37 cellular contexts compared by ENCODE assay signal in the genomic region with DNA sequence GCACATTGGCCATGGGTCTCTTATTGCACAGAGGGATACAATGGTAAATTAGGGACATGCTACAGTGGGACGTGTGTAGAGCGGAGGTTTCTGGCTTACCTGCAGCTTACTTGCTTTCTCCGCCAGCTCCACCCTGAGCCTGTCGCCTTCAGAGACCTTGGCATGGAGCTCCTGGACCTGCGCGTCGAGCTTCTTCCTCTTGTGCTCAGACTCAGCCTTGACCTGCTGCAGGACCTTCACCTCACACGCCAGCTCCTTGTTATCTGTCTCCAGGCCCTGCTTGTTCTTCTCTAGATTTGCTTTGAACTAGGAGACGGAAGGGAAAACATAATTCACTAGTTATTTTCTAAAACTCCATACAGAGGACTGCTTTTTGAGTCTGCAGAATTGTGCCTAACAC.
"Had no signal": no experiment of that assay in that cellular context is flagged by ENCODE, and none has a peak within 500 bp of the region (broad histone marks: within the 10 kb centered on the region; RNA-seq: fewer than 3 reads in every experiment).

No MANE protein-coding gene starts in this region.

- H3K9me3 ChIP-seq: ascending aorta had no signal

- H3K4me3 Mint-ChIP-seq: activated B cell treated with CpG ODN at 0.5 μM for 24 hours; activated CD4-positive, alpha-beta memory T cell treated with anti-CD3 and anti-CD28 coated beads, Interleukin-2, amount 10 ng/mL, durations not matched to agents 7 days and 5 days; activated CD4-positive, alpha-beta T cell treated with anti-CD3 and anti-CD28 coated beads for 36 hours; activated CD4-positive, alpha-beta T cell treated with anti-CD3 and anti-CD28 coated beads, Interleukin-2, amount 10 ng/mL, durations not matched to agents 7 days and 5 days; activated CD8-positive, alpha-beta memory T cell treated with anti-CD3 and anti-CD28 coated beads, Interleukin-2, amount 10 ng/mL, durations not matched to agents 7 days and 5 days; activated CD8-positive, alpha-beta T cell treated with anti-CD3 and anti-CD28 coated beads, Interleukin-2, amount 10 ng/mL, durations not matched to agents 7 days and 5 days; activated naive CD4-positive, alpha-beta T cell treated with anti-CD3 and anti-CD28 coated beads, Interleukin-2, amount 10 ng/mL, durations not matched to agents 7 days and 5 days; activated naive CD4-positive, alpha-beta T cell treated with anti-CD3 and anti-CD28 coated beads, Interleukin-2, amount 50 U/mL, for 24 hours; activated naive CD8-positive, alpha-beta T cell; activated naive CD8-positive, alpha-beta T cell treated with anti-CD3 and anti-CD28 coated beads, Interleukin-2, amount 10 ng/mL, durations not matched to agents 7 days and 5 days; activated naive CD8-positive, alpha-beta T cell treated with anti-CD3 and anti-CD28 coated beads, Interleukin-2, amount 50 U/mL, for 24 hours; activated T-cell treated with anti-CD3 and anti-CD28 coated beads, Interleukin-2, amount 50 U/mL, for 24 hours; brain; central memory CD8-positive, alpha-beta T cell; T-helper 1 cell treated with Interleukin-12 subunit alpha and Interleukin-12 subunit beta and Interleukin-4 antibody, amounts not matched to agents 30 μg/mL and 1 μg/mL, for 36 hours; T-helper 2 cell treated with Interferon-gamma antibody and Interleukin-4, amounts not matched to agents 5 μg/mL and 100 μg/mL, for 36 hours had no signal

- H3K9me3 Mint-ChIP-seq: activated B cell treated with CpG ODN at 0.5 μM for 24 hours; activated CD4-positive, alpha-beta memory T cell treated with anti-CD3 and anti-CD28 coated beads, Interleukin-2, amount 10 ng/mL, durations not matched to agents 7 days and 5 days; activated CD4-positive, alpha-beta T cell treated with anti-CD3 and anti-CD28 coated beads, Interleukin-2, amount 10 ng/mL, durations not matched to agents 7 days and 5 days; activated naive CD4-positive, alpha-beta T cell treated with anti-CD3 and anti-CD28 coated beads, Interleukin-2, amount 10 ng/mL, durations not matched to agents 7 days and 5 days; activated naive CD4-positive, alpha-beta T cell treated with anti-CD3 and anti-CD28 coated beads, Interleukin-2, amount 50 U/mL, for 24 hours; activated naive CD8-positive, alpha-beta T cell treated with anti-CD3 and anti-CD28 coated beads, Interleukin-2, amount 10 ng/mL, durations not matched to agents 7 days and 5 days; activated naive CD8-positive, alpha-beta T cell treated with anti-CD3 and anti-CD28 coated beads, Interleukin-2, amount 50 U/mL, for 24 hours; activated T-cell treated with anti-CD3 and anti-CD28 coated beads, Interleukin-2, amount 50 U/mL, for 24 hours; activated T-helper 2 cell treated with anti-CD3 and anti-CD28 coated beads, Interferon-gamma antibody, Interleukin-2, Interleukin-4, amounts not matched to agents 10 μg/mL and 5 μg/mL and 100 μg/mL, durations not matched to agents 14 hours and 24 hours and 36 hours; brain; central memory CD8-positive, alpha-beta T cell; T-helper 1 cell treated with Interleukin-12 subunit alpha and Interleukin-12 subunit beta and Interleukin-4 antibody, amounts not matched to agents 30 μg/mL and 1 μg/mL, for 36 hours; T-helper 2 cell treated with Interferon-gamma antibody and Interleukin-4, amounts not matched to agents 5 μg/mL and 100 μg/mL, for 36 hours had no signal

- H3K27me3 Mint-ChIP-seq: activated B cell treated with CpG ODN at 0.5 μM for 24 hours; activated CD4-positive, alpha-beta memory T cell treated with anti-CD3 and anti-CD28 coated beads, Interleukin-2, amount 10 ng/mL, durations not matched to agents 7 days and 5 days; activated CD4-positive, alpha-beta T cell treated with anti-CD3 and anti-CD28 coated beads for 36 hours; activated CD4-positive, alpha-beta T cell treated with anti-CD3 and anti-CD28 coated beads, Interleukin-2, amount 10 ng/mL, durations not matched to agents 7 days and 5 days; activated CD8-positive, alpha-beta memory T cell treated with anti-CD3 and anti-CD28 coated beads, Interleukin-2, amount 10 ng/mL, durations not matched to agents 7 days and 5 days; activated naive CD4-positive, alpha-beta T cell treated with anti-CD3 and anti-CD28 coated beads, Interleukin-2, amount 10 ng/mL, durations not matched to agents 7 days and 5 days; activated naive CD4-positive, alpha-beta T cell treated with anti-CD3 and anti-CD28 coated beads, Interleukin-2, amount 50 U/mL, for 24 hours; activated naive CD8-positive, alpha-beta T cell; activated naive CD8-positive, alpha-beta T cell treated with anti-CD3 and anti-CD28 coated beads, Interleukin-2, amount 10 ng/mL, durations not matched to agents 7 days and 5 days; activated naive CD8-positive, alpha-beta T cell treated with anti-CD3 and anti-CD28 coated beads, Interleukin-2, amount 50 U/mL, for 24 hours; activated T-cell treated with anti-CD3 and anti-CD28 coated beads, Interleukin-2, amount 50 U/mL, for 24 hours; brain had no signal

- H3K4me3 ChIP-seq: ascending aorta, cardiac muscle cell had no signal

- H3K36me3 Mint-ChIP-seq: activated CD8-positive, alpha-beta memory T cell treated with anti-CD3 and anti-CD28 coated beads, Interleukin-2, amount 10 ng/mL, durations not matched to agents 7 days and 5 days had no signal

- FAIRE-seq: bronchial epithelial cell, TTC549 had no signal

- ATAC-seq: activated CD4-positive, alpha-beta T cell treated with anti-CD3 and anti-CD28 coated beads for 36 hours; activated CD8-positive, alpha-beta memory T cell treated with anti-CD3 and anti-CD28 coated beads, Interleukin-2, amount 10 ng/mL, durations not matched to agents 7 days and 5 days; activated CD8-positive, alpha-beta T cell treated with anti-CD3 and anti-CD28 coated beads, Interleukin-2, amount 10 ng/mL, durations not matched to agents 7 days and 5 days; activated naive CD8-positive, alpha-beta T cell treated with anti-CD3 and anti-CD28 coated beads, Interleukin-2, amount 50 U/mL, for 24 hours had no signal

- H3K27me3 ChIP-seq: ascending aorta, cardiac muscle cell had no signal

- DNase-seq: activated B cell treated with CpG ODN at 0.5 μM for 24 hours; activated CD4-positive, alpha-beta memory T cell treated with anti-CD3 and anti-CD28 coated beads, Interleukin-2, amount 10 ng/mL, durations not matched to agents 7 days and 5 days; activated CD4-positive, alpha-beta T cell treated with anti-CD3 and anti-CD28 coated beads for 1 hour; activated CD4-positive, alpha-beta T cell treated with anti-CD3 and anti-CD28 coated beads for 36 hours; activated CD4-positive, alpha-beta T cell treated with anti-CD3 and anti-CD28 coated beads for 48 hours; activated CD4-positive, alpha-beta T cell treated with anti-CD3 and anti-CD28 coated beads, Interleukin-2, amount 10 ng/mL, durations not matched to agents 7 days and 5 days; activated CD4-positive, alpha-beta T cell treated with anti-CD3 and anti-CD28 coated beads, Interleukin-2, amount 50 U/mL, for 48 hours; activated CD8-positive, alpha-beta memory T cell treated with anti-CD3 and anti-CD28 coated beads for 24 hours; activated CD8-positive, alpha-beta memory T cell treated with anti-CD3 and anti-CD28 coated beads, Interleukin-2, amount 10 ng/mL, durations not matched to agents 7 days and 5 days; activated CD8-positive, alpha-beta memory T cell treated with anti-CD3 and anti-CD28 coated beads, Interleukin-2, amount 50 U/mL, for 48 hours; activated CD8-positive, alpha-beta T cell treated with anti-CD3 and anti-CD28 coated beads, Interleukin-2, amount 10 ng/mL, durations not matched to agents 7 days and 5 days; activated effector memory CD4-positive, alpha-beta T cell treated with Interleukin-2 at 50 U/mL for 16 hours; activated gamma-delta T cell; activated naive CD4-positive, alpha-beta T cell treated with anti-CD3 and anti-CD28 coated beads, Interleukin-2, amount 10 ng/mL, durations not matched to agents 7 days and 5 days; activated naive CD4-positive, alpha-beta T cell treated with Interleukin-2 at 50 U/mL for 16 hours; activated naive CD8-positive, alpha-beta T cell treated with anti-CD3 and anti-CD28 coated beads, Interleukin-2, amount 10 ng/mL, durations not matched to agents 7 days and 5 days; activated naive CD8-positive, alpha-beta T cell treated with anti-CD3 and anti-CD28 coated beads, Interleukin-2, amount 50 U/mL, for 24 hours; activated T-cell treated with anti-CD3 and anti-CD28 coated beads, Interleukin-2, amount 50 U/mL, for 24 hours; activated T-cell treated with anti-CD3 and anti-CD28 coated beads, Interleukin-2, amount 50 U/mL, for 48 hours; amniotic stem cell; caudate nucleus; cerebellar nuclear complex; T-helper 1 cell; T-helper 2 cell; T-helper 9 cell had no signal

- H3K4me1 Mint-ChIP-seq: activated B cell treated with CpG ODN at 0.5 μM for 24 hours; activated CD4-positive, alpha-beta memory T cell treated with anti-CD3 and anti-CD28 coated beads, Interleukin-2, amount 10 ng/mL, durations not matched to agents 7 days and 5 days; activated CD4-positive, alpha-beta T cell treated with anti-CD3 and anti-CD28 coated beads for 36 hours; activated CD4-positive, alpha-beta T cell treated with anti-CD3 and anti-CD28 coated beads, Interleukin-2, amount 10 ng/mL, durations not matched to agents 7 days and 5 days; activated CD8-positive, alpha-beta memory T cell treated with anti-CD3 and anti-CD28 coated beads, Interleukin-2, amount 10 ng/mL, durations not matched to agents 7 days and 5 days; activated naive CD4-positive, alpha-beta T cell treated with anti-CD3 and anti-CD28 coated beads, Interleukin-2, amount 10 ng/mL, durations not matched to agents 7 days and 5 days; activated naive CD4-positive, alpha-beta T cell treated with anti-CD3 and anti-CD28 coated beads, Interleukin-2, amount 50 U/mL, for 24 hours; activated naive CD8-positive, alpha-beta T cell treated with anti-CD3 and anti-CD28 coated beads, Interleukin-2, amount 50 U/mL, for 24 hours; brain; central memory CD8-positive, alpha-beta T cell had no signal

- H3K27ac ChIP-seq: cardiac muscle cell, VCaP had no signal

- H3K27ac Mint-ChIP-seq: activated B cell treated with CpG ODN at 0.5 μM for 24 hours; activated CD4-positive, alpha-beta memory T cell treated with anti-CD3 and anti-CD28 coated beads, Interleukin-2, amount 10 ng/mL, durations not matched to agents 7 days and 5 days; activated CD4-positive, alpha-beta T cell treated with anti-CD3 and anti-CD28 coated beads for 36 hours; activated CD4-positive, alpha-beta T cell treated with anti-CD3 and anti-CD28 coated beads, Interleukin-2, amount 10 ng/mL, durations not matched to agents 7 days and 5 days; activated CD8-positive, alpha-beta memory T cell treated with anti-CD3 and anti-CD28 coated beads, Interleukin-2, amount 10 ng/mL, durations not matched to agents 7 days and 5 days; activated CD8-positive, alpha-beta T cell treated with anti-CD3 and anti-CD28 coated beads, Interleukin-2, amount 10 ng/mL, durations not matched to agents 7 days and 5 days; activated naive CD4-positive, alpha-beta T cell treated with anti-CD3 and anti-CD28 coated beads, Interleukin-2, amount 10 ng/mL, durations not matched to agents 7 days and 5 days; activated naive CD4-positive, alpha-beta T cell treated with anti-CD3 and anti-CD28 coated beads, Interleukin-2, amount 50 U/mL, for 24 hours; activated naive CD8-positive, alpha-beta T cell; activated naive CD8-positive, alpha-beta T cell treated with anti-CD3 and anti-CD28 coated beads, Interleukin-2, amount 10 ng/mL, durations not matched to agents 7 days and 5 days; activated naive CD8-positive, alpha-beta T cell treated with anti-CD3 and anti-CD28 coated beads, Interleukin-2, amount 50 U/mL, for 24 hours; activated T-cell treated with anti-CD3 and anti-CD28 coated beads, Interleukin-2, amount 50 U/mL, for 24 hours; activated T-helper 2 cell treated with anti-CD3 and anti-CD28 coated beads, Interferon-gamma antibody, Interleukin-2, Interleukin-4, amounts not matched to agents 10 μg/mL and 5 μg/mL and 100 μg/mL, durations not matched to agents 14 hours and 24 hours and 36 hours; T-helper 1 cell treated with Interleukin-12 subunit alpha and Interleukin-12 subunit beta and Interleukin-4 antibody, amounts not matched to agents 30 μg/mL and 1 μg/mL, for 36 hours; T-helper 2 cell treated with Interferon-gamma antibody and Interleukin-4, amounts not matched to agents 5 μg/mL and 100 μg/mL, for 36 hours had no signal
